In the genomic region with DNA sequence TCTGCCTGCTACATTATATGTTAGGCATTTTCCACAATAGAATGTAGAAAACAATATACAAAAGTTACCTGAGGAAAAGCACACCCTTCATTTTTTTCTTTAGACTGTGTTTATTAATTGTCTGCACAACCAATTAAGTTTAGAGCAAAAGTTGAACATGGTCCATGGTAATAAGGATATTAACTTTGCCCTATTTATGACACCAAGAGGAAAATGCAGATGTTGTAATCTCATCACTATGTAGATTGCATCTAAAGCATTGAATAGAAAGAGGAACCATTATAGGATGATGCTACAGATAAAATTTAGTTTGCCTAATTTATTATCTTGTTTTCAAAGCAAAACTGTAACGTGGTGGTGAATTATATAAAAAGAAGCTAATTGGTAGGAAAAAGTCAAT, we compare ENCODE assay signal across 11 cellular contexts. TPM values are rescaled to one million over a fixed set of nuclear protein-coding genes. Genes with fewer than 3 reads are reported as not detected.
"Had no signal": no experiment of that assay in that cellular context is flagged by ENCODE, and none has a peak within 500 bp of the region (broad histone marks: within the 10 kb centered on the region; RNA-seq: fewer than 3 reads in every experiment).

No MANE protein-coding gene starts in this region.

- DNase-seq: GM23248, GOT3, H7, H9, HCEC 1CT, HFFc6 had no signal

- H3K4me3 ChIP-seq: GM23248, GM23338, HAP-1 had no signal

- FAIRE-seq: H1, H54 had no signal

- H3K36me3 ChIP-seq: HAP-1 had no signal

- ATAC-seq: GM23338, HCT116 had no signal

- H3K4me1 ChIP-seq: HAP-1 had no signal

- H3K27ac ChIP-seq: GM23248 had no signal

- H3K9me3 ChIP-seq: HAP-1 had no signal

RNA-seq across cellular contexts. Expression of gene IGSF5, which starts 59.7 kb away (rescaled TPM):
- total RNA-seq: GM23248, HFFc6 had no signal
- polyA plus RNA-seq: GM23248 had no signal
